Comparison of ENCODE assay signal across 8 cellular contexts in genomic region chr11:127843483-127844396, GRCh38.
A peak's percentile ranks its signal among the peaks of the same experiment; 100 is the strongest.
DNase-seq lines count a peak whose midpoint lies in the region; ATAC-seq, FAIRE-seq and TF ChIP-seq lines count a peak whose summit lies in the region.

No MANE protein-coding gene starts in this region.

- POLR2A ChIA-PET in Panc1 (lab: Charles Lee) = no interaction called here

- intact Hi-C loops in Panc1 (cut with micrococcal nuclease; ENCODE audit: unreplicated experiment) = no loop called here
- intact Hi-C loops in head of caudate nucleus (cut with DNase I) = no loop called here
- intact Hi-C loops in psoas muscle (cut with DNase I) = loop anchor here in 1 of 2 donors (5.0 kb wide), 1 partner anchor 179 kb away; no protein-coding TSS in a partner anchor

- H3K36me3 ChIP-seq in Panc1 (ENCODE audit: control insufficient read depth, insufficient read depth, low read length) (no peaks in the 10 kb centered on the region), psoas muscle (ENCODE audit: insufficient read depth in 1 of 2, low read depth in 1 of 2) (no peaks in the 10 kb centered on the region)

- CTCF ChIA-PET in Panc1 (lab: Charles Lee) = interaction anchor here (0.7 kb wide), 2 partner anchors 10 to 1261 kb away, joined by 3 read pairs; no protein-coding TSS in a partner anchor

- FAIRE-seq in HTR-8/SVneo (lab: Jason Lieb, UNC) = no peak

- WGBS in psoas muscle, 3 donors = 31 to 37% (median 37%) methylated on average over 12 of the region's 12 CpGs

- peak; percentile 80 for ATAC-seq in GM19395 (IDR thresholded peaks at IDR 0.05; ENCODE audit: unreplicated experiment)
- ATAC-seq in Panc1 = 0 out of 2 replicates have a peak, but pooled peaks have one; percentile 68
- ATAC-seq in psoas muscle = no peak
- no peak for ATAC-seq in HG02588 (IDR thresholded peaks at IDR 0.05; ENCODE audit: unreplicated experiment)

- H3K9me3 ChIP-seq in Panc1 (ENCODE audit: control insufficient read depth, insufficient read depth, low read depth, low read length) = no peaks in the 10 kb centered on the region
- no peaks in the 10 kb centered on the region for H3K9me3 ChIP-seq in psoas muscle

- H3K27me3 ChIP-seq in Panc1 (ENCODE audit: control insufficient read depth, insufficient read depth, low read length) (no peaks in the 10 kb centered on the region), psoas muscle (ENCODE audit: insufficient read depth in 3 of 3, low read length in 2 of 3) (no peaks in the 10 kb centered on the region)

- DNase-seq in HTR-8/SVneo (ENCODE audit: insufficient read length, low spot score) (peak; percentile 10), Panc1 (ENCODE audit: low read depth, low spot score) (peak; percentile 28), head of caudate nucleus (peak; percentile 76 to 94 (median 87)), psoas muscle (peak; percentile 51 to 73)
- peak; percentile 14 for DNase-seq in activated effector memory CD4-positive, alpha-beta T cell treated with Interleukin-2 at 50 U/mL for 16 hours

- no TSS peak for BruUV-seq in Panc1 (replicated peaks; lab: Mats Ljungman, UMichigan)

- H3K4me3 ChIP-seq in Panc1 (ENCODE audit: low read depth in 2 of 2, low read length in 2 of 2) = no peak overlapping the region
- no peak overlapping the region for H3K4me3 ChIP-seq in psoas muscle

- no peaks in the 10 kb centered on the region for H3K4me1 ChIP-seq in Panc1 (ENCODE audit: control insufficient read depth, insufficient read depth, low read length)
- H3K4me1 ChIP-seq in psoas muscle = no peaks in the 10 kb centered on the region

- TF ChIP-seq CTCF in C4-2B (conservative IDR thresholded peaks at IDR 0.05) = peak; percentile 88
- TF ChIP-seq CTCF in Panc1 (IDR thresholded peaks at IDR 0.05) = peak; percentile 87
- peak; percentile 45 for TF ChIP-seq CTCF in psoas muscle (IDR thresholded peaks at IDR 0.05)

- H3K27ac ChIP-seq in C4-2B (no peak overlapping the region), Panc1 (ENCODE audit: low read length) (no peak overlapping the region), psoas muscle (no peak overlapping the region)

- in situ Hi-C loops in Panc1 (cut with HindIII; ENCODE audit: low pct_unique_long_range_greater_than_20kb, low sequenced_read_pairs) = no loop called here

Comparison
In these comparisons a context has a peak if more than half of its experiments do, and no peak if none do; other contexts are left out.
1. ATAC-seq: peak in GM19395 (single experiment) and Panc1 (single experiment); none in psoas muscle (0 of 4) and HG02588 (single experiment).
2. DNase-seq: peak in every context shown above with its lines; median percentile 87 in head of caudate nucleus; 62 in psoas muscle; 28 in Panc1; 14 in activated effector memory CD4-positive, alpha-beta T cell treated with Interleukin-2 at 50 U/mL for 16 hours; 10 in HTR-8/SVneo.
3. Peak in every context shown above with its lines, with median percentiles within 50 percentile points of each other: CTCF ChIP-seq.